ENCODE assay signal across 3 cellular contexts in the genomic region with DNA sequence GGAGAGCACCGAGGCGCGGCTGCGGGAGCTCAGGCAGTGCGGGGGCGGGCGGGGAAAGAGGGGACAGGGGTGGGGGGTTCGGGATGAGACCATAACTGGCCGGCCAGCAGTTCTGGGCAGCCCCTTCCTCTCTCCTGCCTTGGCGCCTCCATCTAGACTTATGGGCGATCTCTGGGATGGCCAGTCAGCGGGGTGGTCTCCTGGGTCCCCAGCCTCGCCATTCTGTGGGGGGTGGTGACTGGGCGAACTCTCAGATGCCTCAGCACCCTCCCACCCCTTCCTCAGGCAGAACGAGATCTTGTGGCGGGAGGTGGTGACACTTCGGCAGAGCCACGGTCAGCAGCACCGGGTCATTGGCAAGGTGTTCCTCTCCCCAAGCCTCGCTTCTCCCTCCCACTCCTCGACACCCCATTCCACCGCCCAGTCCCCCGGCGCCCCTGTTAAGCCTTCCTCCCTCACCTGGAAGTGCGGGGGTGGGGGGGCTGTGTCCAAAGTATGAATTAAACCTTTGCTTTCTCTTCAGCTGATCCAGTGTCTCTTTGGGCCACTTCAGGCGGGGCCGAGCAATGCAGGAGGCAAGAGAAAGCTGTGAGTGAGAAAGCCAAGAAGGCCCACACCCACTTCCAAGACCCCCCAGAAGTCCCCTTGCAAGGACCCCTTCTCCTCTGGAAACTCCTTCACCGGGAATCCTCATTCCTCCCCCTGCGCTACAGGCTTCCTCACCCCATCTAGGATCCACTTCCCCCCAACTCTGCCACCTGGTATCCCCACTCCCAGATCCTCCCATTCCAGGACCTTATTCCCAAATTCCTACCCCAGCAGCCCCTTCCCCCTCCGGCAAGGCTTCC.
A peak's percentile ranks its signal among the peaks of the same experiment; 100 is the strongest.
TF ChIP-seq lines count a peak whose summit lies in the region.

No MANE protein-coding gene starts in this region.

TF ChIP-seq in GM23338, 12 proteins besides CTCF, POLR2A, EP300 and RAD21:
- TF ChIP-seq EZH2phosphoT487 (IDR thresholded peaks at IDR 0.05; ENCODE audit: unreplicated experiment) (peak; percentile 80), EZH2 (IDR thresholded peaks at IDR 0.05; ENCODE audit: low read depth, unreplicated experiment) (peak; percentile 96), STAT1 (IDR thresholded peaks at IDR 0.05; ENCODE audit: unreplicated experiment) (no peak), REST (IDR thresholded peaks at IDR 0.05; ENCODE audit: unreplicated experiment) (no peak)
- TF ChIP-seq, protein P1, sequence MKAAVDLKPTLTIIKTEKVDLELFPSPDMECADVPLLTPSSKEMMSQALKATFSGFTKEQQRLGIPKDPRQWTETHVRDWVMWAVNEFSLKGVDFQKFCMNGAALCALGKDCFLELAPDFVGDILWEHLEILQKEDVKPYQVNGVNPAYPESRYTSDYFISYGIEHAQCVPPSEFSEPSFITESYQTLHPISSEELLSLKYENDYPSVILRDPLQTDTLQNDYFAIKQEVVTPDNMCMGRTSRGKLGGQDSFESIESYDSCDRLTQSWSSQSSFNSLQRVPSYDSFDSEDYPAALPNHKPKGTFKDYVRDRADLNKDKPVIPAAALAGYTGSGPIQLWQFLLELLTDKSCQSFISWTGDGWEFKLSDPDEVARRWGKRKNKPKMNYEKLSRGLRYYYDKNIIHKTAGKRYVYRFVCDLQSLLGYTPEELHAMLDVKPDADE (IDR thresholded peaks at IDR 0.05): no peak

TF ChIP-seq in H1, 55 proteins besides CTCF, POLR2A, EP300 and RAD21:
- TF ChIP-seq EZH2 (IDR thresholded peaks at IDR 0.05; ENCODE audit: low read depth, low read length, severe bottlenecking) (peak; percentile 9), BCL11A (IDR thresholded peaks at IDR 0.05; ENCODE audit: low read depth in 2 of 2, low read length in 2 of 2) (no peak), NANOG (IDR thresholded peaks at IDR 0.05; ENCODE audit: insufficient read depth, low read depth, low read length, poor library complexity, severe bottlenecking) (no peak)

TF ChIP-seq in SK-N-SH treated with all-trans-retinoic acid at 6 μM for 48 hours, 23 proteins besides CTCF, POLR2A, EP300 and RAD21:
- no peak for TF ChIP-seq ZNF8 (CRISPR knock-in tag; IDR thresholded peaks at IDR 0.05)
- no peak for TF ChIP-seq TOX (CRISPR knock-in tag; IDR thresholded peaks at IDR 0.05; ENCODE audit: borderline replicate concordance)
- no peak for TF ChIP-seq ISL1 (CRISPR knock-in tag; IDR thresholded peaks at IDR 0.05)
- TF ChIP-seq ZFP30 (CRISPR knock-in tag; IDR thresholded peaks at IDR 0.05): no peak
- TF ChIP-seq SNAI2 (CRISPR knock-in tag; IDR thresholded peaks at IDR 0.05): no peak
- TF ChIP-seq RARB (CRISPR knock-in tag; IDR thresholded peaks at IDR 0.05): no peak
- no peak for TF ChIP-seq TCF4 (CRISPR knock-in tag; IDR thresholded peaks at IDR 0.05; ENCODE audit: borderline replicate concordance)
- TF ChIP-seq ZNF70 (CRISPR knock-in tag; IDR thresholded peaks at IDR 0.05): no peak
- TF ChIP-seq PPARA (CRISPR knock-in tag; IDR thresholded peaks at IDR 0.05; ENCODE audit: borderline replicate concordance): no peak
